1 cellular context compared by ENCODE assay signal in genomic region chr11:36091256-36091811, GRCh38.
TF ChIP-seq lines count a peak whose summit lies in the region.

No MANE protein-coding gene starts in this region.

TF ChIP-seq in K562, 482 proteins besides CTCF, POLR2A, EP300 and RAD21 (continued from another document):
- TF ChIP-seq ZBTB7A (IDR thresholded peaks at IDR 0.05; ENCODE audit: borderline replicate concordance, control insufficient read depth, low read depth, low read length) (no peak), HDAC8 (tag; IDR thresholded peaks at IDR 0.05) (no peak), CEBPB (tag; IDR thresholded peaks at IDR 0.05) (peak; percentile 84), RBM39 (optimal IDR thresholded peaks at IDR 0.05; ENCODE audit: low read depth, low read length) (no peak)
TF ChIP-seq in K562: peak in this region for 35.
